Comparison of ENCODE assay signal across 13 cellular contexts in genomic region chr15:31261266-31262142, GRCh38.
DNase-seq lines count a peak whose midpoint lies in the region; ATAC-seq and TF ChIP-seq lines count a peak whose summit lies in the region.
"Had no signal": no experiment of that assay in that cellular context is flagged by ENCODE, and none has a peak within 500 bp of the region (broad histone marks: within the 10 kb centered on the region; RNA-seq: fewer than 3 reads in every experiment).

No MANE protein-coding gene starts in this region.

- DNase-seq in NCI-H748 (lab: John Stamatoyannopoulos, UW; ENCODE audit: unreplicated experiment) (peak; percentile 18), NCI-H748 treated with DMSO at 0.1 percent for 48 hours (lab: John Stamatoyannopoulos, UW) (no peak), adrenal gland (peak in 5 of 7 donors; percentile 2 to 53 (median 4)), omental fat pad (ENCODE audit: low spot score) (peak; percentile 20), retina (no peak), glutamatergic neuron (no peak)
- DNase-seq: EL, foreskin keratinocyte, naive B cell had no signal

- no peak overlapping the region for H3K4me3 ChIP-seq in adrenal gland
- H3K4me3 ChIP-seq: SJSA1, uterus had no signal

- H3K9me3 ChIP-seq in adrenal gland (replicated peaks in 1 of 3), result no peaks in the 10 kb centered on the region
- H3K9me3 ChIP-seq: SJSA1, uterus had no signal

- TF ChIP-seq POLR2A in adrenal gland (IDR thresholded peaks at IDR 0.05), result no peak

- 86 to 93% (median 88%) methylated on average over 11 to 12 of the region's 12 CpGs for WGBS in adrenal gland, 4 donors

- H3K27ac ChIP-seq in adrenal gland, result no peak overlapping the region
- H3K27ac ChIP-seq: foreskin keratinocyte, SJSA1, uterus had no signal

- H3K36me3 Mint-ChIP-seq in IgD-negative memory B cell, result peaks cover 3% of the 10 kb centered on the region
- no peaks in the 10 kb centered on the region for H3K36me3 Mint-ChIP-seq in glutamatergic neuron (ENCODE audit: unreplicated experiment)
- H3K36me3 Mint-ChIP-seq: naive B cell had no signal

- H3K9me3 Mint-ChIP-seq in IgD-negative memory B cell (no peaks in the 10 kb centered on the region), glutamatergic neuron (ENCODE audit: unreplicated experiment) (peaks cover 8% of the 10 kb centered on the region)

- H3K4me3 Mint-ChIP-seq in IgD-negative memory B cell, result peak overlapping the region in 1 of 4 donors; percentile 24
- no peak overlapping the region for H3K4me3 Mint-ChIP-seq in glutamatergic neuron (ENCODE audit: unreplicated experiment)

- H3K4me1 ChIP-seq in adrenal gland (replicated peaks in 1 of 2), result peaks cover 6 to 25% of the 10 kb centered on the region in 2 donors
- H3K4me1 ChIP-seq: foreskin keratinocyte, SJSA1, uterus had no signal

- intact Hi-C loops in adrenal gland (cut with DNase I), result loop anchor here in 1 of 2 donors (5.0 kb wide), 1 partner anchor 49 kb away; no protein-coding TSS in a partner anchor

- H3K27me3 Mint-ChIP-seq in IgD-negative memory B cell, result no peaks in the 10 kb centered on the region
- H3K27me3 Mint-ChIP-seq in glutamatergic neuron (ENCODE audit: unreplicated experiment), result peaks cover 9% of the 10 kb centered on the region
- H3K27me3 Mint-ChIP-seq: naive B cell had no signal

- TF ChIP-seq CTCF in adrenal gland (IDR thresholded peaks at IDR 0.05) (no peak), omental fat pad (IDR thresholded peaks at IDR 0.05) (no peak), glutamatergic neuron (IDR thresholded peaks at IDR 0.05; ENCODE audit: partially characterized antibody, unreplicated experiment) (no peak)

- peaks cover 49 to 57% (median 52%) of the 10 kb centered on the region in 3 donors for H3K4me1 Mint-ChIP-seq in IgD-negative memory B cell
- H3K4me1 Mint-ChIP-seq in glutamatergic neuron (ENCODE audit: low read depth, unreplicated experiment), result peaks cover 11% of the 10 kb centered on the region

- H3K27me3 ChIP-seq in adrenal gland, result no peaks in the 10 kb centered on the region
- H3K27me3 ChIP-seq: foreskin keratinocyte, SJSA1, uterus had no signal

- no peak for ATAC-seq in omental fat pad (ENCODE audit: low FRiP score)
- no peak for ATAC-seq in GM21367 (IDR thresholded peaks at IDR 0.05; ENCODE audit: unreplicated experiment)
- ATAC-seq: foreskin keratinocyte had no signal

- H3K27ac Mint-ChIP-seq in IgD-negative memory B cell, result peak overlapping the region in 2 of 3 donors; percentile 31 to 87
- no peak overlapping the region for H3K27ac Mint-ChIP-seq in glutamatergic neuron (ENCODE audit: unreplicated experiment)

- no peaks in the 10 kb centered on the region for H3K36me3 ChIP-seq in adrenal gland (replicated peaks in 1 of 2)
- H3K36me3 ChIP-seq: SJSA1, uterus had no signal

Comparison
In these comparisons a context has a peak if more than half of its experiments do, and no peak if none do; other contexts are left out.
1. DNase-seq: peak in NCI-H748 (single experiment), adrenal gland (5 of 7) and omental fat pad (single experiment); none in NCI-H748 treated with DMSO at 0.1 percent for 48 hours (single experiment), retina (single experiment) and glutamatergic neuron (single experiment).